In genomic region chr7:51471199-51472016, GRCh38 we compare ENCODE assay signal across 11 cellular contexts.
DNase-seq lines count a peak whose midpoint lies in the region; ATAC-seq and TF ChIP-seq lines count a peak whose summit lies in the region.
"Had no signal": no experiment of that assay in that cellular context is flagged by ENCODE, and none has a peak within 500 bp of the region (broad histone marks: within the 10 kb centered on the region; RNA-seq: fewer than 3 reads in every experiment).

No MANE protein-coding gene starts in this region.

- H3K9me3 ChIP-seq in iPS-18c (ENCODE audit: control insufficient read depth, insufficient read depth, low read length): no peaks in the 10 kb centered on the region
- H3K9me3 ChIP-seq: upper lobe of left lung had no signal

- H3K27ac ChIP-seq in brain microvascular endothelial cell: no peak overlapping the region
- H3K27ac ChIP-seq: upper lobe of left lung had no signal

- ATAC-seq in activated T-cell treated with anti-CD3 and anti-CD28 coated beads, Interleukin-2, amount 50 U/mL, for 72 hours (replicated peaks in 1 of 2): peak in 1 of 2 donors; percentile 32
- ATAC-seq: Panc1 had no signal

- in situ Hi-C loops in brain microvascular endothelial cell (cut with HindIII; ENCODE audit: low pct_ligation_motif_present, low sequenced_read_pairs): no loop called here

- no peak for TF ChIP-seq CTCF in brain microvascular endothelial cell (IDR thresholded peaks at IDR 0.05; ENCODE audit: low read depth, low read length, missing control alignments)

- H3K4me3 ChIP-seq in iPS-18c (ENCODE audit: insufficient read depth, low read depth, low read length): peak overlapping the region; percentile 39; the same call in 1 of the 2 replicates
- H3K4me3 ChIP-seq in brain microvascular endothelial cell (ENCODE audit: low read depth, low read length): no peak overlapping the region
- H3K4me3 ChIP-seq: upper lobe of left lung had no signal

- H3K36me3 ChIP-seq in brain microvascular endothelial cell (replicated peaks): no peaks in the 10 kb centered on the region
- H3K36me3 ChIP-seq: upper lobe of left lung had no signal

- H3K4me3 Mint-ChIP-seq in activated T-cell treated with anti-CD3 and anti-CD28 coated beads, Interleukin-2, amount 50 U/mL, for 72 hours: peak overlapping the region; percentile 29 to 66

- peaks cover 19% of the 10 kb centered on the region for H3K27me3 Mint-ChIP-seq in activated T-cell treated with anti-CD3 and anti-CD28 coated beads, Interleukin-2, amount 50 U/mL, for 72 hours (ENCODE audit: low read depth)

- no peak for DNase-seq in activated T-cell treated with anti-CD3 and anti-CD28 coated beads, Interleukin-2, amount 50 U/mL, for 72 hours
- no peak for DNase-seq in activated T-cell treated with anti-CD3 and anti-CD28 coated beads for 4 hours
- peak; percentile 65 for DNase-seq in SK-N-DZ (ENCODE audit: low spot score)
- DNase-seq in superior temporal gyrus (ENCODE audit: extremely low spot score): peak; percentile 47
- DNase-seq in HuH-7 (ENCODE audit: low spot score): no peak
- no peak for DNase-seq in NOMO-1 treated with dmso at 0.1 percent for 144 hours (lab: John Stamatoyannopoulos, UW; ENCODE audit: unreplicated experiment)
- no peak for DNase-seq in brain microvascular endothelial cell
- DNase-seq: NCI-H1436 had no signal

- H3K27ac Mint-ChIP-seq in activated T-cell treated with anti-CD3 and anti-CD28 coated beads, Interleukin-2, amount 50 U/mL, for 72 hours: no peak overlapping the region

- H3K4me1 Mint-ChIP-seq in activated T-cell treated with anti-CD3 and anti-CD28 coated beads, Interleukin-2, amount 50 U/mL, for 72 hours (ENCODE audit: low read depth): peaks cover 9% of the 10 kb centered on the region

- H3K36me3 Mint-ChIP-seq in activated T-cell treated with anti-CD3 and anti-CD28 coated beads, Interleukin-2, amount 50 U/mL, for 72 hours (ENCODE audit: insufficient read depth in 2 of 2): no peaks in the 10 kb centered on the region

- peaks cover 0 to 1% of the 10 kb centered on the region in 2 donors for H3K9me3 Mint-ChIP-seq in activated T-cell treated with anti-CD3 and anti-CD28 coated beads, Interleukin-2, amount 50 U/mL, for 72 hours

- no peaks in the 10 kb centered on the region for H3K27me3 ChIP-seq in brain microvascular endothelial cell (replicated peaks)
- H3K27me3 ChIP-seq: upper lobe of left lung had no signal

Comparison
In these comparisons a context has a peak if more than half of its experiments do, and no peak if none do; other contexts are left out.
1. DNase-seq: peak in SK-N-DZ (single experiment) and superior temporal gyrus (single experiment); none in activated T-cell treated with anti-CD3 and anti-CD28 coated beads, Interleukin-2, amount 50 U/mL, for 72 hours (0 of 2), activated T-cell treated with anti-CD3 and anti-CD28 coated beads for 4 hours (single experiment), HuH-7 (single experiment), NOMO-1 treated with dmso at 0.1 percent for 144 hours (single experiment) and brain microvascular endothelial cell (single experiment).